In the genomic region with DNA sequence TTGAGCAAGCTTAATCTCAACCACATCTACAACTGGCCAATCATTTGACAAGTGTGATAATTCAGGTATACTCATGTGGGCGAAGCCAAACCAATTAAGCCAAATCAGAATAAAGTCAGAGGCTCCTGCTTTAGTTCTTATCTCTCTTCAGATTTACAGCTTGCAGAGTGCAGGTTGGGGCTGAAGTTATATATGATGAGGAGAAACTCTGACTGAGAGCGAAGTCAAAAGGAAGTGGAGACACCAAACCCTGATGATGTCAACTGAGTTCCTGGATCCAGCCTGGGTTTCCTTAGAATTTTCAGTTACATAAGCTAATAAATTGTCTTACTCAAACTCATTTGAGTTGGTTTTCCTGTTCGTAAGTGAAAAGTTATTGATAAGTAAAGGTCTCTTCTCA, we compare ENCODE assay signal across 11 cellular contexts.
"Had no signal": no experiment of that assay in that cellular context is flagged by ENCODE, and none has a peak within 500 bp of the region (broad histone marks: within the 10 kb centered on the region; RNA-seq: fewer than 3 reads in every experiment).

No MANE protein-coding gene starts in this region.

- H3K9me3 Mint-ChIP-seq: central memory CD8-positive, alpha-beta T cell had no signal

- DNase-seq: activated naive CD4-positive, alpha-beta T cell treated with Interleukin-2 at 50 U/mL for 16 hours; activated T-cell treated with anti-CD3 and anti-CD28 coated beads, Interleukin-2, amount 50 U/mL, for 48 hours; colonic mucosa; nephron progenitor cell; nucleus accumbens; posterior cingulate gyrus; sigmoid colon; SJCRH30; stimulated activated naive CD4-positive, alpha-beta T cell treated with Interleukin-2 at 50 U/mL for 16 hours; transverse colon had no signal

- H3K27me3 Mint-ChIP-seq: central memory CD8-positive, alpha-beta T cell had no signal

- H3K4me3 Mint-ChIP-seq: central memory CD8-positive, alpha-beta T cell; nephron progenitor cell had no signal

- H3K27ac Mint-ChIP-seq: nephron progenitor cell had no signal
